17 cellular contexts compared by ENCODE assay signal in genomic region chr22:25212337-25212736, GRCh38. TPM values are rescaled to one million over a fixed set of nuclear protein-coding genes. Genes with fewer than 3 reads are reported as not detected.
DNase-seq lines count a peak whose midpoint lies in the region; ATAC-seq, FAIRE-seq and TF ChIP-seq lines count a peak whose summit lies in the region.
"Had no signal": no experiment of that assay in that cellular context is flagged by ENCODE, and none has a peak within 500 bp of the region (broad histone marks: within the 10 kb centered on the region; RNA-seq: fewer than 3 reads in every experiment).

No MANE protein-coding gene starts in this region.

- no peak overlapping the region for H4K8ac ChIP-seq in neuronal stem cell (ENCODE audit: low read depth, low read length)

- no peak overlapping the region for H2BK5ac ChIP-seq in neuronal stem cell (ENCODE audit: low read length)

- no peak overlapping the region for H2BK15ac ChIP-seq in neuronal stem cell (ENCODE audit: low read length)

- no peak for TF ChIP-seq EP300 in K562 (IDR thresholded peaks at IDR 0.05; ENCODE audit: low read length)

- DNase-seq in Karpas-422 (peak; percentile 45), K562 (ENCODE audit: extremely low read depth in 1 of 4, low spot score in 3 of 4) (peak in 1 of 4 experiments; percentile 2), neuronal stem cell (ENCODE audit: low spot score) (no peak), head of caudate nucleus (no peak), hippocampal formation (lab: John Stamatoyannopoulos, UW) (no peak)
- DNase-seq in stimulated activated CD4-positive, alpha-beta T cell treated with anti-CD3 and anti-CD28 coated beads, Interleukin-12 subunit alpha, Interleukin-12 subunit beta, amount 100 ng/mL, for 4 hours, result no peak
- DNase-seq: GDM1, GM23248, NCI-H187, NCI-H2227 treated with DMSO at 0.1 percent for 48 hours, NCI-H510A treated with DMSO at 0.1 percent for 48 hours, NCI-H774 had no signal

- no peaks in the 10 kb centered on the region for H3K9me2 ChIP-seq in Karpas-422 (replicated peaks; ENCODE audit: insufficient read depth, low read length)

- H2AK5ac ChIP-seq in neuronal stem cell (ENCODE audit: low read depth, low read length), result no peak overlapping the region

- no peak overlapping the region for H3K9ac ChIP-seq in BLaER1
- no peak overlapping the region for H3K9ac ChIP-seq in Karpas-422 (ENCODE audit: low read length)
- no peak overlapping the region for H3K9ac ChIP-seq in K562 (ENCODE audit: insufficient read depth in 1 of 2, low read depth in 2 of 2, low read length in 2 of 2)
- H3K9ac ChIP-seq in neuronal stem cell (ENCODE audit: low read depth, low read length, poor library complexity), result no peak overlapping the region
- H3K9ac ChIP-seq: GM23248 had no signal

- H3K27ac ChIP-seq in BLaER1, result no peak overlapping the region
- no peak overlapping the region for H3K27ac ChIP-seq in Karpas-422 (ENCODE audit: low read length)
- H3K27ac ChIP-seq in K562 (ENCODE audit: extremely low read depth, low read depth, low read length), result no peak overlapping the region
- no peak overlapping the region for H3K27ac ChIP-seq in neuronal stem cell (replicated peaks; ENCODE audit: low read length)
- H3K27ac ChIP-seq: C4-2B, GM23248 had no signal

- no peak for TF ChIP-seq RAD21 in K562 (CRISPR knock-in tag; conservative IDR thresholded peaks at IDR 0.05 in 1 of 2, IDR thresholded peaks at IDR 0.05 in 1 of 2)

- no peak overlapping the region for H2BK120ac ChIP-seq in neuronal stem cell (ENCODE audit: low read depth, low read length)

- TF ChIP-seq POLR2A in K562 (conservative IDR thresholded peaks at IDR 0.05), result no peak

- H3K4me2 ChIP-seq in BLaER1 (peak overlapping the region; percentile 43), Karpas-422 (ENCODE audit: low read depth, low read length, poor library complexity, severe bottlenecking) (peak overlapping the region; percentile 9), K562 (ENCODE audit: insufficient read depth, low read length) (no peak overlapping the region), neuronal stem cell (ENCODE audit: insufficient read depth, low read length, poor library complexity, severe bottlenecking) (no peak overlapping the region)

- H2BK12ac ChIP-seq in neuronal stem cell (ENCODE audit: low read length), result no peak overlapping the region

- no TSS peak for BruUV-seq in K562 (replicated peaks; lab: Mats Ljungman, UMichigan)

- H3K27me3 ChIP-seq in BLaER1 (no peaks in the 10 kb centered on the region), Karpas-422 (ENCODE audit: low read length) (no peaks in the 10 kb centered on the region), K562 (ENCODE audit: control insufficient read depth in 2 of 2, insufficient read depth in 2 of 2, low read length in 2 of 2) (no peaks in the 10 kb centered on the region; a peak in 1 of 5 replicates), neuronal stem cell (ENCODE audit: control insufficient read depth in 3 of 3, insufficient read depth in 3 of 3, low read depth in 1 of 3, low read length in 3 of 3) (peaks cover 0 to 6% (median 0%) of the 10 kb centered on the region in 3 experiments)

- no peak for FAIRE-seq in K562 (lab: Jason Lieb, UNC)

- no peak overlapping the region for H3K18ac ChIP-seq in neuronal stem cell (ENCODE audit: low read length)

- no peak overlapping the region for H3K4ac ChIP-seq in neuronal stem cell (ENCODE audit: low read length)

- H3K79me1 ChIP-seq in neuronal stem cell (ENCODE audit: low read depth, low read length), result no peaks in the 10 kb centered on the region

- H3K36me3 ChIP-seq in BLaER1 (no peaks in the 10 kb centered on the region), Karpas-422 (ENCODE audit: insufficient read depth, low read length) (no peaks in the 10 kb centered on the region), K562 (ENCODE audit: control insufficient read depth, insufficient read depth, low read length) (no peaks in the 10 kb centered on the region), neuronal stem cell (replicated peaks in 1 of 2; ENCODE audit: control insufficient read depth in 2 of 2, insufficient read depth in 2 of 2, low read length in 2 of 2) (no peaks in the 10 kb centered on the region)

- H3K4me1 ChIP-seq in BLaER1, result peaks cover 7% of the 10 kb centered on the region
- no peaks in the 10 kb centered on the region for H3K4me1 ChIP-seq in Karpas-422 (ENCODE audit: low read length)
- H3K4me1 ChIP-seq in K562 (replicated peaks in 1 of 2; ENCODE audit: control insufficient read depth in 2 of 2, insufficient read depth in 2 of 2, low read length in 2 of 2), result no peaks in the 10 kb centered on the region
- no peaks in the 10 kb centered on the region for H3K4me1 ChIP-seq in neuronal stem cell (ENCODE audit: control insufficient read depth in 2 of 2, insufficient read depth in 1 of 2, low read depth in 1 of 2, low read length in 2 of 2)

- H3K4me3 ChIP-seq in BLaER1 (no peak overlapping the region), Karpas-422 (ENCODE audit: low read length) (no peak overlapping the region), K562 (no peak overlapping the region), neuronal stem cell (ENCODE audit: low read length in 2 of 2) (peak overlapping the region in 1 of 2 donors; percentile 35)
- H3K4me3 ChIP-seq: GM23248 had no signal

- H4K20me1 ChIP-seq in BLaER1 (no peaks in the 10 kb centered on the region), Karpas-422 (ENCODE audit: insufficient read depth, low read depth, low read length) (no peaks in the 10 kb centered on the region), K562 (replicated peaks; ENCODE audit: control insufficient read depth, insufficient read depth, low read length) (no peaks in the 10 kb centered on the region)

- in situ Hi-C loops in K562 (cut with MboI), result loop anchor here (25.0 kb wide), 1 partner anchor 1125 kb away; no protein-coding TSS in a partner anchor

- CTCF ChIA-PET in K562 (lab: Yijun Ruan, JAX; ENCODE audit: low intra/inter-chr PET ratio), result no interaction called here

- H3K23ac ChIP-seq in neuronal stem cell (ENCODE audit: low read depth, low read length, poor library complexity), result no peak overlapping the region

- no peak for ATAC-seq in K562

- intact Hi-C loops in K562 (cut with micrococcal nuclease), result no loop called here
- intact Hi-C loops in head of caudate nucleus (cut with DNase I), result no loop called here

- no peak overlapping the region for H3K14ac ChIP-seq in neuronal stem cell (ENCODE audit: low read length)

- 0 out of 6 replicates have a peak, but pooled peaks of 1 of the 3 experiments have one; percentile 8 for TF ChIP-seq CTCF in K562 (IDR thresholded peaks at IDR 0.05 in 2 of 3, conservative IDR thresholded peaks at IDR 0.05 in 1 of 3; ENCODE audit: insufficient read depth in 2 of 3, low read depth in 1 of 3, low read length in 3 of 3)

- no peak overlapping the region for H4K91ac ChIP-seq in neuronal stem cell (ENCODE audit: low read depth, low read length, poor library complexity)

- no peaks in the 10 kb centered on the region for H3K9me1 ChIP-seq in K562 (ENCODE audit: control insufficient read depth, insufficient read depth, low read length)

- H3K79me2 ChIP-seq in Karpas-422 (ENCODE audit: low read length) (no peaks in the 10 kb centered on the region), K562 (ENCODE audit: control insufficient read depth, insufficient read depth, low read length) (no peaks in the 10 kb centered on the region)

- H2AFZ ChIP-seq in Karpas-422 (ENCODE audit: low read length) (peak overlapping the region; percentile 58; the same call in 1 of the 2 replicates), K562 (ENCODE audit: low read depth, low read length) (no peak overlapping the region), neuronal stem cell (ENCODE audit: low read length) (peak overlapping the region; percentile 76)
- H2AFZ ChIP-seq: GM23248 had no signal

- POLR2A ChIA-PET in K562 (lab: Yijun Ruan, JAX), result interaction anchor here (0.5 to 0.6 kb wide), 2 partner anchors 10 to 537 kb away, joined by 3 read pairs; no protein-coding TSS in a partner anchor

- H3K9me3 ChIP-seq in BLaER1 (peaks cover 11% of the 10 kb centered on the region), Karpas-422 (ENCODE audit: low read length) (no peaks in the 10 kb centered on the region), K562 (replicated peaks; ENCODE audit: control insufficient read depth, insufficient read depth, low read depth, low read length) (no peaks in the 10 kb centered on the region), neuronal stem cell (replicated peaks in 1 of 2; ENCODE audit: control insufficient read depth in 2 of 2, insufficient read depth in 1 of 2, low read depth in 1 of 2, low read length in 2 of 2) (peaks cover 0 to 9% of the 10 kb centered on the region in 2 donors)

- WGBS in K562 (ENCODE audit: insufficient coverage, low coverage, missing lambda C conversion rate), result 14% methylated on average over 2 of the region's 3 CpGs
- WGBS in neuronal stem cell (ENCODE audit: extremely low coverage in 2 of 2, insufficient read length in 2 of 2, insufficient replicate concordance in 1 of 2), 2 donors, result no CpG with 5 or more reads among the region's 3 CpGs

RNA-seq across cellular contexts. Expression of gene CRYBB2, which starts 7.1 kb away (rescaled TPM):
- not detected in 2 replicates for total RNA-seq in Karpas-422 (2014; rRNA removed; shearing (Covaris generic); ENCODE audit: low replicate concordance)
- total RNA-seq in K562 (2011; cell fraction: chromatin; rRNA removed; ENCODE audit: low replicate concordance), result not detected in 2 replicates
- not detected in 2 replicates for total RNA-seq in K562 (2011; cell fraction: nucleolus; rRNA removed)
- total RNA-seq in K562 (2011; cell fraction: nucleoplasm; rRNA removed), result not detected in 2 replicates
- total RNA-seq in K562 (2014; rRNA removed) (not detected in 2 replicates), K562 (2014; rRNA removed; fragmentation: Illumina TruSeq; extraction: Trizol) (not detected in 2 replicates), K562 (2015; rRNA removed; fragmentation: Illumina TruSeq; extraction: Trizol) (not detected in 2 replicates), K562 (2021) (not detected in 2 replicates)
- polyA plus RNA-seq in K562 (2011; rRNA removed) (not detected in 2 replicates), K562 (2014; fragmentation: Illumina TruSeq; extraction: Trizol) (not detected in 2 replicates), K562 (2014; fragmentation: Nextera tagmentation; extraction: Ambion mirVana) (not detected), K562 (2014; rRNA removed) (not detected in 2 replicates)
- not detected in 2 replicates for polyA plus RNA-seq in K562 (2011; cell fraction: cytosol; rRNA removed)
- polyA plus RNA-seq in K562 (2011; cell fraction: nucleus; rRNA removed), result not detected in 2 replicates
- not detected in 2 replicates for polyA plus RNA-seq in K562 (2012)
- polyA minus RNA-seq in K562 (2011; rRNA and poly(A)+ RNA removed), result not detected in 2 replicates
- polyA minus RNA-seq in K562 (2011; cell fraction: cytosol; rRNA and poly(A)+ RNA removed), result not detected in 2 replicates
- polyA minus RNA-seq in K562 (2011; cell fraction: nucleus; rRNA and poly(A)+ RNA removed), result not detected in 2 replicates
- 0.22 TPM for polyA plus RNA-seq in neuronal stem cell (2013, experiment 1 of 2)
- 0.28 TPM for polyA plus RNA-seq in neuronal stem cell (2013, experiment 2 of 2)
- total RNA-seq: A673, Daoy, GM23248, RPMI7951 had no signal
- polyA plus RNA-seq: GM23248 had no signal

RNA-seq across cellular contexts. Expression of gene CRYBB3, which starts 12.7 kb away (rescaled TPM):
- not detected in 2 replicates for total RNA-seq in Karpas-422 (2014; rRNA removed; shearing (Covaris generic); ENCODE audit: low replicate concordance)
- not detected in 2 replicates for total RNA-seq in K562 (2011; cell fraction: chromatin; rRNA removed; ENCODE audit: low replicate concordance)
- total RNA-seq in K562 (2011; cell fraction: nucleolus; rRNA removed), result not detected in 2 replicates
- total RNA-seq in K562 (2011; cell fraction: nucleoplasm; rRNA removed), result not detected in 2 replicates
- not detected in 2 replicates for total RNA-seq in K562 (2014; rRNA removed)
- not detected in 2 replicates for total RNA-seq in K562 (2014; rRNA removed; fragmentation: Illumina TruSeq; extraction: Trizol)
- total RNA-seq in K562 (2015; rRNA removed; fragmentation: Illumina TruSeq; extraction: Trizol), result not detected in 2 replicates
- not detected in 2 replicates for total RNA-seq in K562 (2021)
- polyA plus RNA-seq in K562 (2011; rRNA removed), result not detected in 2 replicates
- polyA plus RNA-seq in K562 (2011; cell fraction: cytosol; rRNA removed), result not detected in 2 replicates
- not detected in 2 replicates for polyA plus RNA-seq in K562 (2011; cell fraction: nucleus; rRNA removed)
- not detected in 2 replicates for polyA plus RNA-seq in K562 (2012)
- not detected in 2 replicates for polyA plus RNA-seq in K562 (2014; fragmentation: Illumina TruSeq; extraction: Trizol)
- polyA plus RNA-seq in K562 (2014; fragmentation: Nextera tagmentation; extraction: Ambion mirVana), result not detected
- polyA plus RNA-seq in K562 (2014; rRNA removed), result not detected in 2 replicates
- not detected in 2 replicates for polyA minus RNA-seq in K562 (2011; rRNA and poly(A)+ RNA removed)
- polyA minus RNA-seq in K562 (2011; cell fraction: cytosol; rRNA and poly(A)+ RNA removed), result not detected in 2 replicates
- polyA minus RNA-seq in K562 (2011; cell fraction: nucleus; rRNA and poly(A)+ RNA removed), result not detected in 2 replicates
- 0.04 TPM for polyA plus RNA-seq in neuronal stem cell (2013, experiment 1 of 2)
- polyA plus RNA-seq in neuronal stem cell (2013, experiment 2 of 2), result not detected
- total RNA-seq: A673, Daoy, GM23248, RPMI7951 had no signal
- polyA plus RNA-seq: GM23248 had no signal

Comparison
In these comparisons a context has a peak if more than half of its experiments do, and no peak if none do; other contexts are left out.
1. H3K4me2 ChIP-seq: peak in BLaER1 (single experiment) and Karpas-422 (single experiment); none in K562 (single experiment) and neuronal stem cell (single experiment).